24 cellular contexts compared by ENCODE assay signal in the genomic region with DNA sequence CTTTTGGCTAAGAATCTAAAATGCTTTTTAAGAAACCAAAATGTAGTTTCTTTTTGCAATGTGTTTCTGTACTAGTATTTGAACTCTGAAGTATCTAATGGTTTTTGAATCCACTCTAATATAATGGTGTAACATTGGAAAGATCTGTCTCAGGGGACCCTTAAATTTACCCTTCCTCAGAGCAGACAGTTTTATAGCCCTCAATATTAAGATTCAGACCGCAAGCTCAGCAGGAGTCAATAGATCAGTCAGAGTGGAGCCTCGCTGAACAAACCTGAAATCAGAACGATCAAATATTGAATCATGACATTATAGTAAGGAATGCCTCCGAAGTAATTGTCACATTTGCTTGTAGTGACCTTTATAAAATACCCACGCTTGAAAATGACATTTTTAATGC. TPM values are rescaled to one million over a fixed set of nuclear protein-coding genes. Genes with fewer than 3 reads are reported as not detected.
DNase-seq lines count a peak whose midpoint lies in the region; ATAC-seq and TF ChIP-seq lines count a peak whose summit lies in the region.
"Had no signal": no experiment of that assay in that cellular context is flagged by ENCODE, and none has a peak within 500 bp of the region (broad histone marks: within the 10 kb centered on the region; RNA-seq: fewer than 3 reads in every experiment).

No MANE protein-coding gene starts in this region.

- no peak overlapping the region for H2BK15ac ChIP-seq in mesenchymal stem cell (ENCODE audit: low read depth, poor library complexity, severe bottlenecking)

- H4K8ac ChIP-seq in mesenchymal stem cell (ENCODE audit: low read length): no peak overlapping the region

- no peaks in the 10 kb centered on the region for H3K9me3 ChIP-seq in mesenchymal stem cell (ENCODE audit: control insufficient read depth, low read length)
- H3K9me3 ChIP-seq: Caco-2, MG63 had no signal

- no peak overlapping the region for H2BK5ac ChIP-seq in mesenchymal stem cell (ENCODE audit: low read depth, low read length, poor library complexity, severe bottlenecking)

- H3K4me3 Mint-ChIP-seq in natural killer cell: no peak overlapping the region
- H3K4me3 Mint-ChIP-seq: B cell; CD4-positive, CD25-positive, alpha-beta regulatory T cell; H9; T-helper 1 cell treated with Interleukin-12 subunit alpha and Interleukin-12 subunit beta and Interleukin-4 antibody, amounts not matched to agents 30 μg/mL and 1 μg/mL, for 36 hours had no signal

- no peaks in the 10 kb centered on the region for H3K36me3 Mint-ChIP-seq in activated naive CD4-positive, alpha-beta T cell treated with anti-CD3 and anti-CD28 coated beads, Interleukin-2, amount 50 U/mL, for 72 hours
- no peaks in the 10 kb centered on the region for H3K36me3 Mint-ChIP-seq in natural killer cell
- H3K36me3 Mint-ChIP-seq: CD4-positive, CD25-positive, alpha-beta regulatory T cell had no signal

- DNase-seq in DMS153 (lab: John Stamatoyannopoulos, UW) (peak; percentile 50), GM04504 (ENCODE audit: low read depth) (peak; percentile 13), NCI-H526 (lab: John Stamatoyannopoulos, UW) (peak; percentile 62 to 73), mesenchymal stem cell (peak; percentile 27), NCI-H82 (lab: John Stamatoyannopoulos, UW) (no peak), natural killer cell (no peak)
- no peak for DNase-seq in activated naive CD4-positive, alpha-beta T cell treated with anti-CD3 and anti-CD28 coated beads, Interleukin-2, amount 50 U/mL, for 72 hours (ENCODE audit: low spot score in 2 of 2)
- DNase-seq: Caco-2; CD4-positive, CD25-positive, alpha-beta regulatory T cell; DMS79 treated with DMSO at 0.1 percent for 48 hours; H9; IMR-90; Karpas-422; MG63; NCI-H1105 treated with DMSO at 0.1 percent for 48 hours; NCI-H2081 treated with DMSO at 0.1 percent for 48 hours; SIG-M5 had no signal

- peaks cover 3% of the 10 kb centered on the region for H3K4me1 ChIP-seq in mesenchymal stem cell (ENCODE audit: control insufficient read depth, insufficient read depth, low read depth, low read length)
- H3K4me1 ChIP-seq: Caco-2 had no signal

- intact Hi-C loops in natural killer cell (cut with micrococcal nuclease): no loop called here

- ATAC-seq in activated naive CD4-positive, alpha-beta T cell treated with anti-CD3 and anti-CD28 coated beads, Interleukin-2, amount 50 U/mL, for 72 hours: no peak
- no peak for ATAC-seq in natural killer cell

- no peak overlapping the region for H2AFZ ChIP-seq in mesenchymal stem cell (ENCODE audit: low read depth, low read length)

- 37% methylated on average over 3 of the region's 5 CpGs for WGBS in mesenchymal stem cell

- no peak overlapping the region for H2AK5ac ChIP-seq in mesenchymal stem cell (ENCODE audit: low read length, severe bottlenecking)

- H2BK120ac ChIP-seq in mesenchymal stem cell (ENCODE audit: low read depth, low read length): no peak overlapping the region

- H3K79me1 ChIP-seq in mesenchymal stem cell (replicated peaks; ENCODE audit: low read length, poor library complexity, severe bottlenecking): no peaks in the 10 kb centered on the region

- H3K27me3 ChIP-seq in mesenchymal stem cell (ENCODE audit: control insufficient read depth in 1 of 2, insufficient read depth in 1 of 2, low read length in 2 of 2): peaks cover 7 to 57% of the 10 kb centered on the region in 2 experiments
- H3K27me3 ChIP-seq: MG63 had no signal

- no peaks in the 10 kb centered on the region for H3K27me3 Mint-ChIP-seq in natural killer cell (ENCODE audit: low read depth in 2 of 2)
- H3K27me3 Mint-ChIP-seq: B cell; CD4-positive, CD25-positive, alpha-beta regulatory T cell had no signal

- H3K27ac Mint-ChIP-seq in activated naive CD4-positive, alpha-beta T cell treated with anti-CD3 and anti-CD28 coated beads, Interleukin-2, amount 50 U/mL, for 72 hours: no peak overlapping the region
- no peak overlapping the region for H3K27ac Mint-ChIP-seq in natural killer cell
- H3K27ac Mint-ChIP-seq: B cell; CD4-positive, CD25-positive, alpha-beta regulatory T cell; H9; T-helper 1 cell treated with Interleukin-12 subunit alpha and Interleukin-12 subunit beta and Interleukin-4 antibody, amounts not matched to agents 30 μg/mL and 1 μg/mL, for 36 hours had no signal

- H3K9ac ChIP-seq in mesenchymal stem cell (ENCODE audit: low read length): no peak overlapping the region

- H3K9me3 Mint-ChIP-seq in activated naive CD4-positive, alpha-beta T cell treated with anti-CD3 and anti-CD28 coated beads, Interleukin-2, amount 50 U/mL, for 72 hours: peaks cover 0 to 9% of the 10 kb centered on the region in 2 donors
- peaks cover 0 to 4% of the 10 kb centered on the region in 2 donors for H3K9me3 Mint-ChIP-seq in natural killer cell
- H3K9me3 Mint-ChIP-seq: CD4-positive, CD25-positive, alpha-beta regulatory T cell; H9; T-helper 1 cell treated with Interleukin-12 subunit alpha and Interleukin-12 subunit beta and Interleukin-4 antibody, amounts not matched to agents 30 μg/mL and 1 μg/mL, for 36 hours had no signal

- H4K91ac ChIP-seq in mesenchymal stem cell (ENCODE audit: low read length): no peak overlapping the region

- H3K18ac ChIP-seq in mesenchymal stem cell (ENCODE audit: low read depth in 1 of 2, low read length in 2 of 2): no peak overlapping the region

- H3K14ac ChIP-seq in mesenchymal stem cell (ENCODE audit: low read length in 2 of 2): no peak overlapping the region

- H2BK12ac ChIP-seq in mesenchymal stem cell (ENCODE audit: low read length in 2 of 2): no peak overlapping the region

- H3K36me3 ChIP-seq in mesenchymal stem cell (ENCODE audit: control insufficient read depth in 1 of 2, insufficient read depth in 2 of 2, low read depth in 1 of 2, low read length in 2 of 2): no peaks in the 10 kb centered on the region
- H3K36me3 ChIP-seq: MG63 had no signal

- H3K27ac ChIP-seq in mesenchymal stem cell (ENCODE audit: low read length, poor library complexity, severe bottlenecking): no peak overlapping the region

- H3K23ac ChIP-seq in mesenchymal stem cell (ENCODE audit: low read length in 2 of 2): no peak overlapping the region

- no peaks in the 10 kb centered on the region for H3K4me1 Mint-ChIP-seq in natural killer cell
- H3K4me1 Mint-ChIP-seq: B cell had no signal

- no peak overlapping the region for H3K4ac ChIP-seq in mesenchymal stem cell (ENCODE audit: low read depth in 1 of 2, low read length in 2 of 2)

- TF ChIP-seq CTCF in natural killer cell (IDR thresholded peaks at IDR 0.05): no peak

- no peak overlapping the region for H3K4me2 ChIP-seq in mesenchymal stem cell (ENCODE audit: low read length, poor library complexity, severe bottlenecking)

- H3K4me3 ChIP-seq in mesenchymal stem cell (ENCODE audit: insufficient read depth in 1 of 2, low read depth in 1 of 2, low read length in 2 of 2): no peak overlapping the region
- H3K4me3 ChIP-seq: MG63 had no signal

RNA-seq across cellular contexts. Expression of a gene that starts 18.3 kb away (rescaled TPM):
- polyA plus RNA-seq in mesenchymal stem cell (2013, experiment 1 of 2): 0.03 TPM
- polyA plus RNA-seq in mesenchymal stem cell (2013, experiment 2 of 2): 0.04 TPM
- 1 to 10 TPM; 1.3 to 10.0 TPM for total RNA-seq in activated naive CD4-positive, alpha-beta T cell treated with anti-CD3 and anti-CD28 coated beads, Interleukin-2, amount 50 U/mL, for 72 hours
- total RNA-seq in natural killer cell: under 1 TPM in 2 of 3 donors, not detected in 1; 0.25 to 0.30 TPM
- total RNA-seq: Caco-2, G401, H9, IMR-90, NCI-H460, OCI-LY7, RPMI7951 had no signal
- polyA plus RNA-seq: AG04450, IMR-90 had no signal

Comparison
In these comparisons a context has a peak if more than half of its experiments do, and no peak if none do; other contexts are left out.
1. DNase-seq: peak in DMS153 (single experiment), GM04504 (single experiment), NCI-H526 (2 of 2) and mesenchymal stem cell (single experiment); none in activated naive CD4-positive, alpha-beta T cell treated with anti-CD3 and anti-CD28 coated beads, Interleukin-2, amount 50 U/mL, for 72 hours (0 of 2), NCI-H82 (single experiment) and natural killer cell (single experiment).